ENCODE assay signal across 19 cellular contexts in genomic region chr7:73919694-73920375, GRCh38. TPM values are rescaled to one million over a fixed set of nuclear protein-coding genes. Genes with fewer than 3 reads are reported as not detected.
"Had no signal": no experiment of that assay in that cellular context is flagged by ENCODE, and none has a peak within 500 bp of the region (broad histone marks: within the 10 kb centered on the region; RNA-seq: fewer than 3 reads in every experiment).

No MANE protein-coding gene starts in this region.

- H3K4me3 ChIP-seq: ascending aorta, skin epidermis had no signal

- H3K4me3 Mint-ChIP-seq: activated B cell treated with CpG ODN at 0.5 μM for 24 hours, immature natural killer cell had no signal

- H3K36me3 Mint-ChIP-seq: immature natural killer cell had no signal

- DNase-seq: activated B cell treated with CpG ODN at 0.5 μM for 24 hours; activated CD4-positive, alpha-beta T cell treated with anti-CD3 and anti-CD28 coated beads for 48 hours; activated naive CD4-positive, alpha-beta T cell; erythroblast; hippocampal formation; immature natural killer cell; SIG-M5; stimulated activated CD4-positive, alpha-beta T cell treated with anti-CD3 and anti-CD28 coated beads, Interleukin-4, amount 100 ng/mL, for 24 hours; stimulated activated naive CD8-positive, alpha-beta T cell treated with anti-CD3 and anti-CD28 coated beads, Interleukin-15, Interleukin-2, amounts not matched to agents 100 U/mL and 50 U/mL, for 24 hours; trophoblast cell had no signal

- H3K4me1 Mint-ChIP-seq: activated B cell treated with CpG ODN at 0.5 μM for 24 hours, immature natural killer cell had no signal

- H3K27ac ChIP-seq: ascending aorta, parathyroid adenoma had no signal

- ATAC-seq: stimulated activated naive CD8-positive, alpha-beta T cell treated with anti-CD3 and anti-CD28 coated beads, Interleukin-15, Interleukin-2, amounts not matched to agents 100 U/mL and 50 U/mL, for 24 hours had no signal

- H3K27me3 ChIP-seq: ascending aorta had no signal

- H3K36me3 ChIP-seq: ascending aorta had no signal

- H3K9me3 ChIP-seq: ascending aorta had no signal

- H3K9me3 Mint-ChIP-seq: activated B cell treated with CpG ODN at 0.5 μM for 24 hours, immature natural killer cell had no signal

- H3K27ac Mint-ChIP-seq: activated B cell treated with CpG ODN at 0.5 μM for 24 hours had no signal

RNA-seq across cellular contexts. Expression of gene TMEM270, which starts 58.9 kb away (rescaled TPM):
- total RNA-seq: activated B cell treated with CpG ODN at 0.5 μM for 24 hours; ascending aorta; bronchial epithelial cell; dermis microvascular lymphatic vessel endothelial cell; fibroblast of villous mesenchyme; glomerular endothelial cell; lower leg skin; T-helper 2 cell treated with Interferon-gamma antibody and Interleukin-4, amounts not matched to agents 100 ng/mL and 5 ng/mL, for 36 hours had no signal
